ENCODE assay signal across 13 cellular contexts in the genomic region with DNA sequence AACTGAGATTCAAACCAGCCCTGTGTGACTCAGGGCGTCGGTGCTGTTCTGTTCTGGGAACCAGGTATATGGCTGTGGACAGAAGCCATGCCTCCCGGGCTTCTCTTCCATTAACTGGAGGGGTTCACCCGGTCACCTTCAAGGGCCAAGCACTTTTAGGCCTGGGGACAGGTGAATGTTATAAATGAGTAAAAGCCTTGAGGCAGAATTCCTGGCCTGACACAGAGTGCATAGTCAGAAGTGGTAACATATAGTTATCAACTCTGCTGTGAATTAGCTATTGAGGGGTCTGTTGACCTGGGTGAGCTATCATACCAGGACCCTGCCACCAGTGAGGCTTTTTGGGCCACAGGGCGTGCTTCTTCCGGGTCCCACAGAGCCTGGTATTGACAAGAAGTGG.
"Had no signal": no experiment of that assay in that cellular context is flagged by ENCODE, and none has a peak within 500 bp of the region (broad histone marks: within the 10 kb centered on the region; RNA-seq: fewer than 3 reads in every experiment).

No MANE protein-coding gene starts in this region.

- ATAC-seq: foreskin keratinocyte, left lobe of liver, lower lobe of right lung had no signal

- H3K4me3 ChIP-seq: lower lobe of right lung had no signal

- H3K9me3 ChIP-seq: lower lobe of right lung had no signal

- DNase-seq: cerebellar nuclear complex; foreskin keratinocyte; hippocampal formation; kidney glomerular epithelial cell; lower lobe of right lung; midbrain; naive B cell; nephron progenitor cell; posterior cingulate gyrus; small intestine; stimulated activated CD4-positive, alpha-beta T cell treated with anti-CD3 and anti-CD28 coated beads, Interleukin-2, amount 100 ng/mL, for 48 hours; stimulated activated naive CD4-positive, alpha-beta T cell treated with Interleukin-2 at 50 U/mL for 16 hours had no signal

- H3K27ac ChIP-seq: foreskin keratinocyte, lower lobe of right lung had no signal

- H3K36me3 ChIP-seq: lower lobe of right lung had no signal

- H3K27me3 ChIP-seq: foreskin keratinocyte had no signal
